In the genomic region with DNA sequence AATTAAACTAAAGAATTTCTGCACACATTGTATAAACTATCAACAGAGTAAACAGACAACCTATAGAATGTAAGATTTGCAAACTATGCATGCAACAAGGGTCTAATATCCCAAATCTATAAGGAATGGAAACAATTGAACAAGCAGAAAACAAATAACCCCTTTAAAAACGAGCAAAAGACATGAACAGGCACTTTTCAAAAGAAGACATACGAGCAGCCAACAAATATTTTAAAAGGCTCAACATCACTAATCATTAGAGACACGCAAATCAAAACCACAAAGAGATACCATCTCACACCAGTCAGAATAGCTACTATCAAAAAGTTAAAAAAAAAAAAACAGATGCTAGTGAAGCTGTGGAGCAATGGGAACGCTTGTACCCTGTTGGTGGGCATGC, we compare ENCODE assay signal across 37 cellular contexts. TPM values are rescaled to one million over a fixed set of nuclear protein-coding genes. Genes with fewer than 3 reads are reported as not detected.
"Had no signal": no experiment of that assay in that cellular context is flagged by ENCODE, and none has a peak within 500 bp of the region (broad histone marks: within the 10 kb centered on the region; RNA-seq: fewer than 3 reads in every experiment).

No MANE protein-coding gene starts in this region.

- H3K27me3 ChIP-seq: MG63 had no signal

- H3K9ac ChIP-seq: KMS-11 had no signal

- H3K27ac ChIP-seq: KMS-11 had no signal

- DNase-seq: Karpas-422, Kasumi-1, MG63, MM.1S, MV-4-11, NCI-H1048, NCI-H1092, NCI-H1092 treated with DMSO at 0.1 percent for 48 hours, NCI-H1105, NCI-H1105 treated with DMSO at 0.1 percent for 48 hours, NCI-H1417, NCI-H1417 treated with DMSO at 0.1 percent for 48 hours, NCI-H1436, NCI-H1436 treated with DMSO at 0.1 percent for 48 hours, NCI-H146, NCI-H1694, NCI-H1694 treated with DMSO at 0.1 percent for 48 hours, NCI-H187, NCI-H187 treated with DMSO at 0.1 percent for 48 hours, NCI-H1930, NCI-H2029, NCI-H2029 treated with DMSO at 0.1 percent for 48 hours, NCI-H2081, NCI-H2081 treated with DMSO at 0.1 percent for 48 hours, NCI-H2107, NCI-H2171, NCI-H2171 treated with DMSO at 0.1 percent for 48 hours, NCI-H2227 treated with DMSO at 0.1 percent for 48 hours, NCI-H226, NCI-H345, NCI-H446, NCI-H446 treated with DMSO at 0.1 percent for 48 hours, NCI-H510A had no signal

- H3K4me3 ChIP-seq: MG63 had no signal

RNA-seq across cellular contexts. Expression of a gene that starts 4.7 kb away (rescaled TPM):
- total RNA-seq: M059J had no signal

RNA-seq across cellular contexts. Expression of a gene that starts 24.4 kb away (rescaled TPM):
- total RNA-seq: M059J, MCF 10A, NCI-H460 had no signal

RNA-seq across cellular contexts. Expression of a gene that starts 55.4 kb away (rescaled TPM):
- total RNA-seq: M059J had no signal
